25 cellular contexts compared by ENCODE assay signal in genomic region chr5:68015933-68016332, GRCh38.
DNase-seq lines count a peak whose midpoint lies in the region; ATAC-seq and TF ChIP-seq lines count a peak whose summit lies in the region.
"Had no signal": no experiment of that assay in that cellular context is flagged by ENCODE, and none has a peak within 500 bp of the region (broad histone marks: within the 10 kb centered on the region; RNA-seq: fewer than 3 reads in every experiment).

No MANE protein-coding gene starts in this region.

- peak overlapping the region; percentile 76 for H3K27ac Mint-ChIP-seq in nephron progenitor cell
- H3K27ac Mint-ChIP-seq: CD4-positive, CD25-positive, alpha-beta regulatory T cell; GM23338; H9 had no signal

- H3K9me3 ChIP-seq in ascending aorta, result no peaks in the 10 kb centered on the region
- H3K9me3 ChIP-seq: BLaER1, MG63 had no signal

- intact Hi-C loops in ascending aorta (cut with DNase I), result no loop called here

- H3K36me3 ChIP-seq in ascending aorta, result no peaks in the 10 kb centered on the region
- H3K36me3 ChIP-seq: BLaER1, MG63 had no signal

- no peaks in the 10 kb centered on the region for H3K27me3 ChIP-seq in ascending aorta
- H3K27me3 ChIP-seq: BLaER1, MG63 had no signal

- H3K27me3 Mint-ChIP-seq in nephron progenitor cell (ENCODE audit: low read depth, poor library complexity), result peaks cover 3% of the 10 kb centered on the region
- H3K27me3 Mint-ChIP-seq: CD4-positive, CD25-positive, alpha-beta regulatory T cell had no signal

- H3K36me3 Mint-ChIP-seq in nephron progenitor cell (ENCODE audit: low read depth), result no peaks in the 10 kb centered on the region
- H3K36me3 Mint-ChIP-seq: CD4-positive, CD25-positive, alpha-beta regulatory T cell had no signal

- no peak overlapping the region for H3K4me3 Mint-ChIP-seq in nephron progenitor cell
- H3K4me3 Mint-ChIP-seq: CD4-positive, CD25-positive, alpha-beta regulatory T cell; GM23338; H9 had no signal

- ATAC-seq in HG02852 (IDR thresholded peaks at IDR 0.05; ENCODE audit: unreplicated experiment), result no peak
- ATAC-seq: GM12878, GM23338, PC-3 had no signal

- TF ChIP-seq CTCF in nephron progenitor cell (IDR thresholded peaks at IDR 0.05) (no peak), ascending aorta (IDR thresholded peaks at IDR 0.05) (no peak)

- H3K9me3 Mint-ChIP-seq in nephron progenitor cell, result peaks cover 21% of the 10 kb centered on the region

- H3K4me1 Mint-ChIP-seq in nephron progenitor cell, result peaks cover 7% of the 10 kb centered on the region
- H3K4me1 Mint-ChIP-seq: CD4-positive, CD25-positive, alpha-beta regulatory T cell; GM23338; H9 had no signal

- H3K4me1 ChIP-seq in ascending aorta, result no peaks in the 10 kb centered on the region

- H3K27ac ChIP-seq in angular gyrus (ENCODE audit: low read depth, low read length) (peak overlapping the region; percentile 82), ascending aorta (no peak overlapping the region)
- H3K27ac ChIP-seq: BLaER1 had no signal

- H3K4me3 ChIP-seq in ascending aorta, result no peak overlapping the region
- H3K4me3 ChIP-seq: BLaER1, GM12878, GM23338, MG63 had no signal

- DNase-seq in NCI-H345 (lab: John Stamatoyannopoulos, UW) (peak; percentile 8), NCI-H345 treated with DMSO at 0.1 percent for 48 hours (lab: John Stamatoyannopoulos, UW; ENCODE audit: unreplicated experiment) (no peak), NCI-H146 (lab: John Stamatoyannopoulos, UW) (peak; percentile 69), nephron progenitor cell (no peak), ascending aorta (ENCODE audit: low spot score in 2 of 2) (no peak), occipital lobe (lab: John Stamatoyannopoulos, UW) (no peak)
- DNase-seq: CD4-positive, CD25-positive, alpha-beta regulatory T cell; DMS79; EL; GDM1; H9; IMR-90; KG1; MG63; NCI-H1694 treated with DMSO at 0.1 percent for 48 hours; NCI-H2081; NCI-H446 treated with DMSO at 0.1 percent for 48 hours; NCI-H526; NK-92 treated with Interleukin-12 subunit alpha and Interleukin-12 subunit beta, amount 100 ng/mL, for 24 hours; PC-3 had no signal

Comparison
In these comparisons a context has a peak if more than half of its experiments do, and no peak if none do; other contexts are left out.
1. DNase-seq: peak in NCI-H345 (single experiment) and NCI-H146 (single experiment); none in NCI-H345 treated with DMSO at 0.1 percent for 48 hours (single experiment), nephron progenitor cell (single experiment), ascending aorta (0 of 2) and occipital lobe (single experiment).